8 cellular contexts compared by ENCODE assay signal in genomic region chr4:118034061-118034785, GRCh38. TPM values are rescaled to one million over a fixed set of nuclear protein-coding genes. Genes with fewer than 3 reads are reported as not detected.
DNase-seq lines count a peak whose midpoint lies in the region; ATAC-seq, FAIRE-seq and TF ChIP-seq lines count a peak whose summit lies in the region.

Gene NDST3 (plus strand): TSS chr4:118034486. CDS start chr4:118053911, 19,425 bp downstream.

- no peak for FAIRE-seq in GM12892 (lab: Jason Lieb, UNC)

- H3K27me3 ChIP-seq in adrenal gland (peaks cover 28% of the 10 kb centered on the region), right cardiac atrium (ENCODE audit: control insufficient read depth, insufficient read depth) (peaks cover 8% of the 10 kb centered on the region)

- no peak within 1 kb of the TSS for H3K27ac ChIP-seq in adrenal gland
- H3K27ac ChIP-seq in right cardiac atrium (ENCODE audit: low read length), result no peak within 1 kb of the TSS

- H3K9me3 ChIP-seq in adrenal gland (replicated peaks in 1 of 3) (no peaks in the 10 kb centered on the region), right cardiac atrium (ENCODE audit: control insufficient read depth, low read length) (no peaks in the 10 kb centered on the region)

- H3K4me1 ChIP-seq in adrenal gland (replicated peaks in 1 of 2) (peaks cover 3 to 4% of the 10 kb centered on the region in 2 donors), right cardiac atrium (ENCODE audit: control insufficient read depth, insufficient read depth, low read length) (no peaks in the 10 kb centered on the region)

- peak within 1 kb of the TSS; percentile 53 for H3K4me3 ChIP-seq in AG09309 (ENCODE audit: control insufficient read depth, low read depth, low read length)
- peak within 1 kb of the TSS in 1 of 4 donors; percentile 51 for H3K4me3 ChIP-seq in adrenal gland
- peak within 1 kb of the TSS; percentile 45 for H3K4me3 ChIP-seq in right cardiac atrium (ENCODE audit: low read length)

- ATAC-seq in HG03280 (IDR thresholded peaks at IDR 0.05; ENCODE audit: unreplicated experiment) (peak; percentile 57), right cardiac atrium (peak; percentile 31 to 75), HG03108 (IDR thresholded peaks at IDR 0.05; ENCODE audit: unreplicated experiment) (no peak)

- TF ChIP-seq CTCF in AG09309 (IDR thresholded peaks at IDR 0.05; ENCODE audit: control insufficient read depth, insufficient read depth, low read depth, low read length, missing control alignments) (peak; percentile 19), adrenal gland (IDR thresholded peaks at IDR 0.05) (peak in 4 of 6 experiments; percentile 21 to 35 (median 25))

- intact Hi-C loops in adrenal gland (cut with DNase I), result no loop called here
- intact Hi-C loops in right cardiac atrium (cut with DNase I), result no loop called here

- TF ChIP-seq POLR2A in GM12892 (IDR thresholded peaks at IDR 0.05; ENCODE audit: low read depth, low read length) (no peak), adrenal gland (IDR thresholded peaks at IDR 0.05) (no peak)

- 17 to 23% (median 21%) methylated on average over 11 of the region's 11 CpGs for WGBS in adrenal gland, 4 donors
- WGBS in right cardiac atrium, result 16% methylated on average over 11 of the region's 11 CpGs

- DNase-seq in AG09309 (ENCODE audit: low read depth) (no peak), GM12892 (ENCODE audit: insufficient read length) (peak; percentile 9), NCI-H524 (lab: John Stamatoyannopoulos, UW) (peak; percentile 67 to 84), adrenal gland (peak in 6 of 7 donors; percentile 21 to 85 (median 28)), right cardiac atrium (peak; percentile 20 to 71 (median 30)), retina (peak; percentile 79)

- no peaks in the 10 kb centered on the region for H3K36me3 ChIP-seq in adrenal gland (replicated peaks in 1 of 2)

RNA-seq across cellular contexts. Expression of gene NDST3, which starts in this region (rescaled TPM):
- polyA plus RNA-seq in GM12892 (2012; ENCODE audit: missing spikeins), result not detected
- total RNA-seq in adrenal gland, result under 1 TPM in 5 of 8 donors, not detected in 3; 0.14 to 0.39 (median 0.20) TPM
- under 1 TPM; 0.10 to 0.70 (median 0.40) TPM for polyA plus RNA-seq in adrenal gland
- total RNA-seq in right cardiac atrium, result under 1 TPM in 1 of 4 donors, not detected in 3; 0.20 TPM
- 0.02 TPM for polyA plus RNA-seq in right cardiac atrium

Comparison
In these comparisons a context has a peak if more than half of its experiments do, and no peak if none do; other contexts are left out.
1. Peak in DNase-seq in adrenal gland; RNA of the gene not detected or under 1 TPM.
2. Peak in DNase-seq, ATAC-seq and H3K4me3 ChIP-seq in right cardiac atrium; RNA of the gene not detected or under 1 TPM.